Comparison of ENCODE assay signal across 1 cellular context in the genomic region with DNA sequence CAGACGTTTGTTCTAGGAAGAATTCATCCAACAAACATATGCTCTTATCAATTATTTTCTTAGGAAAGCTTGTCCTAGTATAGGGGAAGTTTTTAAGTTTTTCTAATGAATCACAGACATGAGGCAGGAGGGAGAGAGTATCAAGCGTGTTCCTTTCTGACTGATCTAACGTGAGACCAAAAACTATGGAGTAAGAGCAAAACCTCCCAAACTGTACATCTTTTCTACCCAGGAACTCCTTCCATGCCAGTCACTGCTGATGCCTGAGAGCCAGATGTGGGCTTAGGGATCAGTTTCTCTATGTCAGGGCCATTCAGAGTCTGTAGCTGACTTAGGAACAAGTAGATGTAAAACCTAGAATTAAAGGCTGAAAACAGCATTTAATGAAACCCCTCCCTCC.
TF ChIP-seq lines count a peak whose summit lies in the region.

No MANE protein-coding gene starts in this region.

TF ChIP-seq in GM23338, 12 proteins besides CTCF, POLR2A, EP300 and RAD21:
- TF ChIP-seq ZNF462 (CRISPR knock-in tag; IDR thresholded peaks at IDR 0.05) = no peak
- TF ChIP-seq EZH2 (IDR thresholded peaks at IDR 0.05; ENCODE audit: low read depth, unreplicated experiment) = no peak
- TF ChIP-seq ZNF114 (CRISPR knock-in tag; IDR thresholded peaks at IDR 0.05) = no peak
- TF ChIP-seq, protein P1, sequence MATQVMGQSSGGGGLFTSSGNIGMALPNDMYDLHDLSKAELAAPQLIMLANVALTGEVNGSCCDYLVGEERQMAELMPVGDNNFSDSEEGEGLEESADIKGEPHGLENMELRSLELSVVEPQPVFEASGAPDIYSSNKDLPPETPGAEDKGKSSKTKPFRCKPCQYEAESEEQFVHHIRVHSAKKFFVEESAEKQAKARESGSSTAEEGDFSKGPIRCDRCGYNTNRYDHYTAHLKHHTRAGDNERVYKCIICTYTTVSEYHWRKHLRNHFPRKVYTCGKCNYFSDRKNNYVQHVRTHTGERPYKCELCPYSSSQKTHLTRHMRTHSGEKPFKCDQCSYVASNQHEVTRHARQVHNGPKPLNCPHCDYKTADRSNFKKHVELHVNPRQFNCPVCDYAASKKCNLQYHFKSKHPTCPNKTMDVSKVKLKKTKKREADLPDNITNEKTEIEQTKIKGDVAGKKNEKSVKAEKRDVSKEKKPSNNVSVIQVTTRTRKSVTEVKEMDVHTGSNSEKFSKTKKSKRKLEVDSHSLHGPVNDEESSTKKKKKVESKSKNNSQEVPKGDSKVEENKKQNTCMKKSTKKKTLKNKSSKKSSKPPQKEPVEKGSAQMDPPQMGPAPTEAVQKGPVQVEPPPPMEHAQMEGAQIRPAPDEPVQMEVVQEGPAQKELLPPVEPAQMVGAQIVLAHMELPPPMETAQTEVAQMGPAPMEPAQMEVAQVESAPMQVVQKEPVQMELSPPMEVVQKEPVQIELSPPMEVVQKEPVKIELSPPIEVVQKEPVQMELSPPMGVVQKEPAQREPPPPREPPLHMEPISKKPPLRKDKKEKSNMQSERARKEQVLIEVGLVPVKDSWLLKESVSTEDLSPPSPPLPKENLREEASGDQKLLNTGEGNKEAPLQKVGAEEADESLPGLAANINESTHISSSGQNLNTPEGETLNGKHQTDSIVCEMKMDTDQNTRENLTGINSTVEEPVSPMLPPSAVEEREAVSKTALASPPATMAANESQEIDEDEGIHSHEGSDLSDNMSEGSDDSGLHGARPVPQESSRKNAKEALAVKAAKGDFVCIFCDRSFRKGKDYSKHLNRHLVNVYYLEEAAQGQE (IDR thresholded peaks at IDR 0.05; ENCODE audit: unreplicated experiment) = no peak
- no peak for TF ChIP-seq JUNB (IDR thresholded peaks at IDR 0.05; ENCODE audit: unreplicated experiment)
- no peak for TF ChIP-seq ZNF331 (CRISPR knock-in tag; IDR thresholded peaks at IDR 0.05; ENCODE audit: low read depth)
- TF ChIP-seq EZH2phosphoT487 (IDR thresholded peaks at IDR 0.05; ENCODE audit: unreplicated experiment) = no peak
- TF ChIP-seq NANOG (IDR thresholded peaks at IDR 0.05; ENCODE audit: borderline replicate concordance) = no peak
- no peak for TF ChIP-seq CREB1 (CRISPR knock-in tag; IDR thresholded peaks at IDR 0.05; ENCODE audit: low read depth)
